In genomic region chr6:119313937-119314893, GRCh38 we compare ENCODE assay signal across 8 cellular contexts. TPM values are rescaled to one million over a fixed set of nuclear protein-coding genes. Genes with fewer than 3 reads are reported as not detected.
A peak's percentile ranks its signal among the peaks of the same experiment; 100 is the strongest.
DNase-seq lines count a peak whose midpoint lies in the region; ATAC-seq and TF ChIP-seq lines count a peak whose summit lies in the region.

No MANE protein-coding gene starts in this region.

- peaks cover 23% of the 10 kb centered on the region for H3K4me1 ChIP-seq in effector memory CD4-positive, alpha-beta T cell (ENCODE audit: control insufficient read depth, insufficient read depth, low read length, poor library complexity, severe bottlenecking)
- no peaks in the 10 kb centered on the region for H3K4me1 ChIP-seq in aorta (ENCODE audit: control insufficient read depth in 1 of 2, insufficient read depth in 2 of 2, low read length in 2 of 2)

- ATAC-seq in GM18505 (IDR thresholded peaks at IDR 0.05; ENCODE audit: unreplicated experiment) (peak; percentile 70), GM21526 (IDR thresholded peaks at IDR 0.05; ENCODE audit: low FRiP score, unreplicated experiment) (peak; percentile 72), aorta (ENCODE audit: low FRiP score) (peak; percentile 24)

- H3K27ac ChIP-seq in HL-60 (replicated peaks) = peak overlapping the region; percentile 11; the same call in 1 of the 2 replicates
- peak overlapping the region; percentile 52 for H3K27ac ChIP-seq in effector memory CD4-positive, alpha-beta T cell (ENCODE audit: insufficient read depth, low read length, poor library complexity, severe bottlenecking)
- H3K27ac ChIP-seq in aorta (ENCODE audit: low read depth in 1 of 2, low read length in 2 of 2) = no peak overlapping the region

- intact Hi-C loops in aorta (cut with DNase I) = no loop called here

- H3K27me3 ChIP-seq in HL-60 (ENCODE audit: insufficient read depth, poor library complexity, severe bottlenecking) (no peaks in the 10 kb centered on the region), aorta (ENCODE audit: control insufficient read depth in 1 of 2, insufficient read depth in 2 of 2, low read length in 1 of 2) (no peaks in the 10 kb centered on the region)
- H3K27me3 ChIP-seq in effector memory CD4-positive, alpha-beta T cell (replicated peaks; ENCODE audit: control insufficient read depth, insufficient read depth, low read length, poor library complexity, severe bottlenecking) = no peaks in the 10 kb centered on the region

- 82 to 85% methylated on average over 10 of the region's 10 CpGs for WGBS in aorta, 2 donors

- no peak for DNase-seq in HL-60 (ENCODE audit: low read depth in 1 of 2, low spot score in 1 of 2)
- DNase-seq in effector memory CD4-positive, alpha-beta T cell = peak in 2 of 3 donors; percentile 14 to 35
- no peak for DNase-seq in aorta
- DNase-seq in NCI-H82 treated with DMSO at 0.1 percent for 48 hours (lab: John Stamatoyannopoulos, UW; ENCODE audit: unreplicated experiment) = no peak
- DNase-seq in SHP77 (lab: John Stamatoyannopoulos, UW) = no peak
- no peak for DNase-seq in ureter (ENCODE audit: low spot score)

- H3K36me3 ChIP-seq in effector memory CD4-positive, alpha-beta T cell (ENCODE audit: control insufficient read depth, insufficient read depth, low read length) = no peaks in the 10 kb centered on the region
- H3K36me3 ChIP-seq in aorta (ENCODE audit: control insufficient read depth in 1 of 2, insufficient read depth in 2 of 2, low read length in 1 of 2) = no peaks in the 10 kb centered on the region

- no peak overlapping the region for H3K4me3 ChIP-seq in HL-60 (replicated peaks; ENCODE audit: insufficient read depth, low read length)
- no peak overlapping the region for H3K4me3 ChIP-seq in effector memory CD4-positive, alpha-beta T cell (ENCODE audit: insufficient read depth, low read depth, low read length, poor library complexity, severe bottlenecking)
- no peak overlapping the region for H3K4me3 ChIP-seq in aorta (ENCODE audit: low read length in 2 of 2)

- TF ChIP-seq POLR2A in GM18505 (IDR thresholded peaks at IDR 0.05; ENCODE audit: borderline replicate concordance, extremely low read depth, insufficient read depth, insufficient read length) = peak; percentile 34

- H3K9me3 ChIP-seq in effector memory CD4-positive, alpha-beta T cell (ENCODE audit: control insufficient read depth, low read length) = no peaks in the 10 kb centered on the region
- no peaks in the 10 kb centered on the region for H3K9me3 ChIP-seq in aorta (ENCODE audit: control insufficient read depth, low read length)

- TF ChIP-seq CTCF in HL-60 (IDR thresholded peaks at IDR 0.05; ENCODE audit: insufficient read depth, low read length) = no peak

RNA-seq across cellular contexts. Expression of gene MAN1A1, which starts 35.3 kb away (rescaled TPM):
- 10 to 100 TPM; 57.8 to 76.0 TPM for total RNA-seq in aorta
- polyA plus RNA-seq in aorta = 10 to 100 TPM; 22.2 to 22.6 TPM
- total RNA-seq in ureter = 56.8 TPM

Comparison
In these comparisons a context has a peak if more than half of its experiments do, and no peak if none do; other contexts are left out.
1. DNase-seq: peak in effector memory CD4-positive, alpha-beta T cell (2 of 3); none in HL-60 (0 of 2), aorta (0 of 2), NCI-H82 treated with DMSO at 0.1 percent for 48 hours (single experiment), SHP77 (0 of 2) and ureter (single experiment).
2. H3K27ac ChIP-seq: peak in HL-60 (single experiment) and effector memory CD4-positive, alpha-beta T cell (single experiment); none in aorta (0 of 2).
3. Peak in every context shown above with its lines, with median percentiles within 50 percentile points of each other: ATAC-seq.